ENCODE assay signal across 2 cellular contexts in the genomic region with DNA sequence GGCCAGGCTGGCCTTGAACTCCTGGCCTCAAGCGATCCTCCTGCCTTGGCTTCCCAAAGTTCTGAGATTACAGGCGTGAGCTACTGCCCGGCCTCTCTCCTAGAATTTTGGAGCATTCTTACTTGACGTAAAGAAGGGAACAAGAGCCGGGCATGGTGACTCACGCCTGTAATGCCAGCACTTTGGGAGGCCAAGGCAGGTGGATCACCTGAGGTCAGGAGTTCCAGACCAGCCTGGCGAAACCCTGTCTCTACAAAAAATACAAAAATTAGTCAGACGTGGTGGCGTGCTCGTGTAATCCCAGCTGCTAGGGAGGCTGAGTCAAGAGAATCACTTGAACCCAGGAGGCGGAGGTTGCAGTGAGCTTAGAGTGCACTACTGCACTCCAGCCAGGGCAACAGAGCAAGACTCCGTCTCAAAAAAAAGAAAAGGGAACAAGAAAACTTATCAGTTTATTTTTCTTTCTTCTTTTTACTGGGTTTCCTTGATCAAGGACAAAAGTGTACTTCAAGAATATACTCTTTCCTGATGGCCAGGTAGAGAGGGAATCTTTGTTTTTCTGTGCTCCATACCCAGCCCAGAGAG. TPM values are rescaled to one million over a fixed set of nuclear protein-coding genes. Genes with fewer than 3 reads are reported as not detected.
"Had no signal": no experiment of that assay in that cellular context is flagged by ENCODE, and none has a peak within 500 bp of the region (broad histone marks: within the 10 kb centered on the region; RNA-seq: fewer than 3 reads in every experiment).

No MANE protein-coding gene starts in this region.

RNA-seq across cellular contexts. Expression of gene TMOD4, which starts 29.7 kb away (rescaled TPM):
- total RNA-seq: HT-29, IMR-90 had no signal
